14 cellular contexts compared by ENCODE assay signal in the genomic region with DNA sequence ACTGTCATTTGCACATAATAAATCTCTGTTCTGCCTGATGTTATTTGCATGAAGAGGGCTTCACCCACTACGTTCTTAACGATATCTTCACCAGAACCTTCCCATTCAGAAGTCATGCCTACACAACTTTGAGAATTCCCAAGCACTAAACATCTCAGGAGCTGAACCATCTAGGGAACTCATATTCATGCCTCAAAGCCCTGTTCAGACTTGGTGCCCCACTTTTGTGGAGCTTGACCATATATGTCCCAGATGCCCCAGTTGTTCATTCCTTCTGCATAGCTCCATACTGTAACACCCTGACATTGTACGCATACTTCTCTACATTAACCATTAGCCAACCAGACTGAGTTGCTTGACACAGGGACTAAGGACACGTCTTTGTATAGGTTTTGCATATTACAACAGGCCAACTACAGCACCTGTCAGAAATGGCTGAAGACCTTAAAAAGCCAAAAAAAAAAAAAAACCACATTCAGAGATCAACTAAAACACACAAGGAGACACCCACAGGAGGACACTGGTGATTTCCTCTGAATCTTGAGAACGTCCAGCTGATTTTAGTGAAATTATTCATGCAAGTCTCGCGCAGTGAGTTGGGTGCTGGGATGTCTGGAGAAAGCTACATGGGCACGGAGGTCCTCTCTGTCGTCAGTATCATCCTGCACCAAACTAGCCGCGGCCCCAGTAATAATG.
DNase-seq lines count a peak whose midpoint lies in the region; ATAC-seq and TF ChIP-seq lines count a peak whose summit lies in the region.
"Had no signal": no experiment of that assay in that cellular context is flagged by ENCODE, and none has a peak within 500 bp of the region (broad histone marks: within the 10 kb centered on the region; RNA-seq: fewer than 3 reads in every experiment).

No MANE protein-coding gene starts in this region.

- peak overlapping the region; percentile 93 to 96 for H3K27ac Mint-ChIP-seq in effector memory CD8-positive, alpha-beta T cell
- H3K27ac Mint-ChIP-seq: WTC11 had no signal

- intact Hi-C loops in thyroid gland (cut with DNase I) = no loop called here
- intact Hi-C loops in gastrocnemius medialis (cut with DNase I; ENCODE audit: low total_unique reads) = no loop called here

- TF ChIP-seq CTCF in SU-DHL-6 (IDR thresholded peaks at IDR 0.05; ENCODE audit: insufficient read depth, low read length, poor library complexity, severe bottlenecking) = no peak
- TF ChIP-seq CTCF in thyroid gland (IDR thresholded peaks at IDR 0.05) = no peak
- no peak for TF ChIP-seq CTCF in gastrocnemius medialis (IDR thresholded peaks at IDR 0.05 in 4 of 5, conservative IDR thresholded peaks at IDR 0.05 in 1 of 5)

- H3K9me2 ChIP-seq in SU-DHL-6 (replicated peaks; ENCODE audit: insufficient read depth, low read length) = no peaks in the 10 kb centered on the region

- H3K4me1 ChIP-seq in thyroid gland (peaks cover 46 to 70% of the 10 kb centered on the region in 2 donors), gastrocnemius medialis (peaks cover 0 to 24% of the 10 kb centered on the region in 2 donors)

- in situ Hi-C loops in gastrocnemius medialis (cut with MboI; ENCODE audit: low sequenced_read_pairs in 4 of 4) = no loop called here

- H3K36me3 Mint-ChIP-seq in activated T-cell treated with anti-CD3 and anti-CD28 coated beads, Interleukin-2, amount 50 U/mL, for 4 hours (ENCODE audit: insufficient read depth) = peaks cover 8% of the 10 kb centered on the region
- H3K36me3 Mint-ChIP-seq in effector memory CD8-positive, alpha-beta T cell (ENCODE audit: insufficient read depth) = peaks cover 20% of the 10 kb centered on the region
- H3K36me3 Mint-ChIP-seq: WTC11 had no signal

- H3K4me3 ChIP-seq in SU-DHL-6 (ENCODE audit: insufficient read depth, low read length, poor library complexity, severe bottlenecking) (peak overlapping the region; percentile 52), thyroid gland (replicated peaks in 1 of 3) (no peak overlapping the region), gastrocnemius medialis (no peak overlapping the region)
- H3K4me3 ChIP-seq: smooth muscle cell, transverse colon had no signal

- H4K20me1 ChIP-seq in SU-DHL-6 (ENCODE audit: low read depth, low read length) = no peaks in the 10 kb centered on the region

- no peak for ATAC-seq in activated T-cell treated with anti-CD3 and anti-CD28 coated beads, Interleukin-2, amount 50 U/mL, for 4 hours
- no peak for ATAC-seq in effector memory CD8-positive, alpha-beta T cell (replicated peaks)
- ATAC-seq in gastrocnemius medialis = no peak
- ATAC-seq: WTC11 had no signal

- peak overlapping the region; percentile 3 for H3K4me3 Mint-ChIP-seq in activated T-cell treated with anti-CD3 and anti-CD28 coated beads, Interleukin-2, amount 50 U/mL, for 4 hours
- peak overlapping the region; percentile 40 to 75 for H3K4me3 Mint-ChIP-seq in effector memory CD8-positive, alpha-beta T cell
- H3K4me3 Mint-ChIP-seq: WTC11 had no signal

- H3K9ac ChIP-seq in SU-DHL-6 (ENCODE audit: low read length) = peak overlapping the region; percentile 58

- no peak for DNase-seq in activated T-cell treated with anti-CD3 and anti-CD28 coated beads, Interleukin-2, amount 50 U/mL, for 4 hours
- DNase-seq in activated T-cell treated with anti-CD3 and anti-CD28 coated beads for 4 hours = no peak
- no peak for DNase-seq in effector memory CD8-positive, alpha-beta T cell
- DNase-seq in thyroid gland = peak; percentile 43 to 52
- no peak for DNase-seq in AG20443 (ENCODE audit: low spot score)
- DNase-seq in gastrocnemius medialis = no peak
- no peak for DNase-seq in A172 (ENCODE audit: low spot score)
- DNase-seq: activated effector memory CD4-positive, alpha-beta T cell treated with Interleukin-2 at 50 U/mL for 16 hours; cerebellar nuclear complex; NK-92 treated with Interleukin-12 subunit alpha and Interleukin-12 subunit beta, amount 100 ng/mL, for 24 hours; transverse colon had no signal

- H3K79me2 ChIP-seq in SU-DHL-6 (ENCODE audit: insufficient read depth, low read length) = no peaks in the 10 kb centered on the region

- H3K36me3 ChIP-seq in SU-DHL-6 (ENCODE audit: low read length) (no peaks in the 10 kb centered on the region), thyroid gland (no peaks in the 10 kb centered on the region), gastrocnemius medialis (no peaks in the 10 kb centered on the region)
- H3K36me3 ChIP-seq: transverse colon had no signal

- peaks cover 96% of the 10 kb centered on the region for H3K4me1 Mint-ChIP-seq in activated T-cell treated with anti-CD3 and anti-CD28 coated beads, Interleukin-2, amount 50 U/mL, for 4 hours (ENCODE audit: low read depth)
- H3K4me1 Mint-ChIP-seq in effector memory CD8-positive, alpha-beta T cell (ENCODE audit: low read depth in 2 of 2) = peaks cover 84 to 91% of the 10 kb centered on the region in 2 donors

- peak overlapping the region; percentile 98 for H3K4me2 ChIP-seq in SU-DHL-6 (ENCODE audit: low read depth, low read length, poor library complexity, severe bottlenecking)
- H3K4me2 ChIP-seq: smooth muscle cell had no signal

- no peaks in the 10 kb centered on the region for H3K9me3 ChIP-seq in SU-DHL-6 (ENCODE audit: insufficient read depth, low read length)
- H3K9me3 ChIP-seq in thyroid gland = no peaks in the 10 kb centered on the region
- no peaks in the 10 kb centered on the region for H3K9me3 ChIP-seq in gastrocnemius medialis
- H3K9me3 ChIP-seq: transverse colon had no signal

- H3K27me3 Mint-ChIP-seq in activated T-cell treated with anti-CD3 and anti-CD28 coated beads, Interleukin-2, amount 50 U/mL, for 4 hours (ENCODE audit: low read depth) = no peaks in the 10 kb centered on the region
- no peaks in the 10 kb centered on the region for H3K27me3 Mint-ChIP-seq in effector memory CD8-positive, alpha-beta T cell

- no peak for TF ChIP-seq POLR2A in thyroid gland (IDR thresholded peaks at IDR 0.05)
- TF ChIP-seq POLR2A in gastrocnemius medialis (IDR thresholded peaks at IDR 0.05) = no peak

- H3F3A ChIP-seq in SU-DHL-6 (ENCODE audit: insufficient read depth) = peaks cover 34% of the 10 kb centered on the region

- no peaks in the 10 kb centered on the region for H3K9me3 Mint-ChIP-seq in activated T-cell treated with anti-CD3 and anti-CD28 coated beads, Interleukin-2, amount 50 U/mL, for 4 hours
- no peaks in the 10 kb centered on the region for H3K9me3 Mint-ChIP-seq in effector memory CD8-positive, alpha-beta T cell
- H3K9me3 Mint-ChIP-seq: WTC11 had no signal

- peak overlapping the region; percentile 95 for H3K27ac ChIP-seq in SU-DHL-6 (ENCODE audit: low read depth, low read length)
- peak overlapping the region; percentile 51 to 90 (median 85) for H3K27ac ChIP-seq in thyroid gland
- no peak overlapping the region for H3K27ac ChIP-seq in gastrocnemius medialis

- peak overlapping the region; percentile 4 for H2AFZ ChIP-seq in SU-DHL-6 (ENCODE audit: low read depth, low read length, severe bottlenecking)

- 59 to 69% methylated on average over 11 of the region's 11 CpGs for WGBS in thyroid gland, 2 donors

- H3K27me3 ChIP-seq in SU-DHL-6 (ENCODE audit: low read length) = no peaks in the 10 kb centered on the region
- no peaks in the 10 kb centered on the region for H3K27me3 ChIP-seq in thyroid gland
- no peaks in the 10 kb centered on the region for H3K27me3 ChIP-seq in gastrocnemius medialis
- H3K27me3 ChIP-seq: transverse colon had no signal

Comparison
In these comparisons a context has a peak if more than half of its experiments do, and no peak if none do; other contexts are left out.
1. DNase-seq: peak in thyroid gland (2 of 2); none in activated T-cell treated with anti-CD3 and anti-CD28 coated beads, Interleukin-2, amount 50 U/mL, for 4 hours (single experiment), activated T-cell treated with anti-CD3 and anti-CD28 coated beads for 4 hours (single experiment), effector memory CD8-positive, alpha-beta T cell (0 of 3), AG20443 (single experiment), gastrocnemius medialis (0 of 2) and A172 (single experiment).
2. H3K27ac ChIP-seq: peak in SU-DHL-6 (single experiment) and thyroid gland (3 of 3); none in gastrocnemius medialis (0 of 4).